26 cellular contexts compared by ENCODE assay signal in genomic region chr1:150530491-150531159, GRCh38. TPM values are rescaled to one million over a fixed set of nuclear protein-coding genes. Genes with fewer than 3 reads are reported as not detected.
"Had no signal": no experiment of that assay in that cellular context is flagged by ENCODE, and none has a peak within 500 bp of the region (broad histone marks: within the 10 kb centered on the region; RNA-seq: fewer than 3 reads in every experiment).

No MANE protein-coding gene starts in this region.

- H3K27ac Mint-ChIP-seq: activated CD4-positive, alpha-beta memory T cell treated with anti-CD3 and anti-CD28 coated beads for 36 hours; activated naive CD4-positive, alpha-beta T cell treated with anti-CD3 and anti-CD28 coated beads for 36 hours; activated naive CD8-positive, alpha-beta T cell treated with anti-CD3 and anti-CD28 coated beads, Interleukin-2, amount 10 ng/mL, durations not matched to agents 7 days and 5 days; activated T-cell treated with anti-CD3 and anti-CD28 coated beads, Interleukin-2, amount 50 U/mL, for 72 hours; naive thymus-derived CD4-positive, alpha-beta T cell; type B pancreatic cell had no signal

- H3K4me2 ChIP-seq: smooth muscle cell had no signal

- H3K27me3 ChIP-seq: sigmoid colon, testis, vagina had no signal

- ATAC-seq: activated T-cell treated with anti-CD3 and anti-CD28 coated beads, Interleukin-2, amount 50 U/mL, for 72 hours; esophagus mucosa; naive thymus-derived CD4-positive, alpha-beta T cell had no signal

- H3K27me3 Mint-ChIP-seq: activated CD4-positive, alpha-beta memory T cell treated with anti-CD3 and anti-CD28 coated beads for 36 hours; activated naive CD8-positive, alpha-beta T cell treated with anti-CD3 and anti-CD28 coated beads, Interleukin-2, amount 10 ng/mL, durations not matched to agents 7 days and 5 days; naive thymus-derived CD4-positive, alpha-beta T cell; type B pancreatic cell had no signal

- H3K36me3 Mint-ChIP-seq: activated CD4-positive, alpha-beta memory T cell treated with anti-CD3 and anti-CD28 coated beads for 36 hours; activated naive CD8-positive, alpha-beta T cell treated with anti-CD3 and anti-CD28 coated beads, Interleukin-2, amount 10 ng/mL, durations not matched to agents 7 days and 5 days; naive thymus-derived CD4-positive, alpha-beta T cell; type B pancreatic cell had no signal

- H3K9me3 ChIP-seq: left ventricle myocardium inferior, sigmoid colon, testis, vagina had no signal

- H3K9me3 Mint-ChIP-seq: activated CD4-positive, alpha-beta memory T cell treated with anti-CD3 and anti-CD28 coated beads for 36 hours; activated naive CD4-positive, alpha-beta T cell treated with anti-CD3 and anti-CD28 coated beads for 36 hours; activated naive CD8-positive, alpha-beta T cell treated with anti-CD3 and anti-CD28 coated beads, Interleukin-2, amount 10 ng/mL, durations not matched to agents 7 days and 5 days; activated T-cell treated with anti-CD3 and anti-CD28 coated beads, Interleukin-2, amount 50 U/mL, for 72 hours; naive thymus-derived CD4-positive, alpha-beta T cell; type B pancreatic cell had no signal

- H3K4me3 ChIP-seq: left ventricle myocardium inferior, sigmoid colon, smooth muscle cell, testis, vagina had no signal

- H3K27ac ChIP-seq: left ventricle myocardium inferior, testis, vagina had no signal

- H3K36me3 ChIP-seq: left ventricle myocardium inferior, sigmoid colon, vagina had no signal

- H3K4me3 Mint-ChIP-seq: activated CD4-positive, alpha-beta memory T cell treated with anti-CD3 and anti-CD28 coated beads for 36 hours; activated naive CD4-positive, alpha-beta T cell treated with anti-CD3 and anti-CD28 coated beads for 36 hours; activated naive CD8-positive, alpha-beta T cell treated with anti-CD3 and anti-CD28 coated beads, Interleukin-2, amount 10 ng/mL, durations not matched to agents 7 days and 5 days; activated T-cell treated with anti-CD3 and anti-CD28 coated beads, Interleukin-2, amount 50 U/mL, for 72 hours; naive thymus-derived CD4-positive, alpha-beta T cell; type B pancreatic cell had no signal

- DNase-seq: activated CD4-positive, alpha-beta memory T cell treated with anti-CD3 and anti-CD28 coated beads for 36 hours; activated CD4-positive, alpha-beta T cell treated with anti-CD3 and anti-CD28 coated beads for 48 hours; activated effector memory CD4-positive, alpha-beta T cell treated with Interleukin-2 at 50 U/mL for 16 hours; activated naive CD4-positive, alpha-beta T cell treated with anti-CD3 and anti-CD28 coated beads for 36 hours; activated naive CD8-positive, alpha-beta T cell treated with anti-CD3 and anti-CD28 coated beads, Interleukin-2, amount 10 ng/mL, durations not matched to agents 7 days and 5 days; activated T-cell treated with anti-CD3 and anti-CD28 coated beads, Interleukin-2, amount 50 U/mL, for 72 hours; amniotic stem cell; dermis blood vessel endothelial cell; effector CD8-positive, alpha-beta T cell; foreskin melanocyte; hippocampal formation; left ventricle myocardium inferior; naive thymus-derived CD4-positive, alpha-beta T cell; retina; sigmoid colon; stimulated activated CD4-positive, alpha-beta T cell treated with anti-CD3 and anti-CD28 coated beads, Interleukin-2, amount 100 ng/mL, for 48 hours; stimulated activated CD8-positive, alpha-beta memory T cell treated with anti-CD3 and anti-CD28 coated beads, Interleukin-4, amount 100 ng/mL, for 48 hours; stimulated activated naive CD4-positive, alpha-beta T cell; T-helper 2 cell; testis had no signal

RNA-seq across cellular contexts. Expression of gene FALEC, which starts 15.1 kb away (rescaled TPM):
- total RNA-seq: activated CD4-positive, alpha-beta memory T cell treated with anti-CD3 and anti-CD28 coated beads for 36 hours; activated naive CD4-positive, alpha-beta T cell treated with anti-CD3 and anti-CD28 coated beads for 36 hours; dermis blood vessel endothelial cell; endothelial cell of umbilical vein; lung microvascular endothelial cell; sigmoid colon; smooth muscle cell; vagina had no signal
- polyA plus RNA-seq: endothelial cell of umbilical vein had no signal

RNA-seq across cellular contexts. Expression of gene ECM1, which starts 22.7 kb away (rescaled TPM):
- polyA plus RNA-seq: naive thymus-derived CD4-positive, alpha-beta T cell had no signal
